In the genomic region with DNA sequence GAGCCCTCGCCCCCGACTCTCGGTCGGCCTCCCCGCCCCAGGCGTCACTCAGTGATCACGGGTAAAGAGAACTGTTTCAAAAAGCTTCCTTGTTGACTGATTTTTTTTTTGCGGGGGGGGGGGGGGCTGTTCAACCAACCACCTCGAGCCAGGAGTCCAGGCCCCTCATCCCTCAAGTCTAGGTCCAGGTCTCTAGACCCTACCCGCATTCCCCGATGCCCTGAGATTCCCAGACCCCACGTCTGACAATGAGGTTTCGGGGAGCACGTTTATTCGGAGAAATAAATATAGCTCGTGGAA, we compare ENCODE assay signal across 7 cellular contexts. TPM values are rescaled to one million over a fixed set of nuclear protein-coding genes. Genes with fewer than 3 reads are reported as not detected.
DNase-seq lines count a peak whose midpoint lies in the region; ATAC-seq and TF ChIP-seq lines count a peak whose summit lies in the region.
"Had no signal": no experiment of that assay in that cellular context is flagged by ENCODE, and none has a peak within 500 bp of the region (broad histone marks: within the 10 kb centered on the region; RNA-seq: fewer than 3 reads in every experiment).

No MANE protein-coding gene starts in this region.

- no peaks in the 10 kb centered on the region for H3K79me2 ChIP-seq in mammary epithelial cell (ENCODE audit: insufficient read depth, low read length)
- H3K79me2 ChIP-seq in neural progenitor cell (ENCODE audit: low read depth): no peaks in the 10 kb centered on the region

- no peak for ATAC-seq in HG03439 (IDR thresholded peaks at IDR 0.05; ENCODE audit: unreplicated experiment)

- no peaks in the 10 kb centered on the region for H4K20me1 ChIP-seq in mammary epithelial cell (ENCODE audit: insufficient read depth, low read length)
- peaks cover 10% of the 10 kb centered on the region for H4K20me1 ChIP-seq in neural progenitor cell (ENCODE audit: low read depth)

- H3K4me3 ChIP-seq in H7 (ENCODE audit: insufficient read depth, low read depth, low read length): peak overlapping the region; percentile 94
- H3K4me3 ChIP-seq in mammary epithelial cell (replicated peaks in 1 of 3; ENCODE audit: insufficient read depth in 1 of 3, low read depth in 2 of 3, low read length in 3 of 3): peak overlapping the region; percentile 33 to 82 (median 60)
- peak overlapping the region; percentile 67 for H3K4me3 ChIP-seq in neural progenitor cell

- H3K9me3 ChIP-seq in mammary epithelial cell (replicated peaks; ENCODE audit: insufficient read depth, low read length): no peaks in the 10 kb centered on the region
- no peaks in the 10 kb centered on the region for H3K9me3 ChIP-seq in neural progenitor cell (ENCODE audit: low read depth)

- peaks cover 38% of the 10 kb centered on the region for H3K4me1 Mint-ChIP-seq in neural progenitor cell

- TF ChIP-seq CTCF in mammary epithelial cell (conservative IDR thresholded peaks at IDR 0.05 in 1 of 2, IDR thresholded peaks at IDR 0.05 in 1 of 2; ENCODE audit: extremely low read depth in 1 of 2, insufficient read depth in 1 of 2, low read depth in 1 of 2, low read length in 2 of 2) (no peak), neural progenitor cell (IDR thresholded peaks at IDR 0.05) (no peak), GM10248 (IDR thresholded peaks at IDR 0.05; ENCODE audit: control extremely low read depth, extremely low read depth, low read depth, missing control alignments) (no peak)

- no peak overlapping the region for H3K27ac ChIP-seq in mammary epithelial cell (ENCODE audit: insufficient read depth, low read depth, low read length)
- H3K27ac ChIP-seq in neural progenitor cell: no peak overlapping the region

- peak overlapping the region; percentile 78 for H2AFZ ChIP-seq in mammary epithelial cell (ENCODE audit: low read depth, low read length)
- peak overlapping the region; percentile 93 for H2AFZ ChIP-seq in neural progenitor cell (replicated peaks)

- DNase-seq in H7 (no peak), mammary epithelial cell (no peak), neural progenitor cell (ENCODE audit: low spot score) (no peak), ACHN (no peak), GM10248 (ENCODE audit: extremely low spot score) (no peak)

- peaks cover 52% of the 10 kb centered on the region for H3F3A ChIP-seq in neural progenitor cell (ENCODE audit: low read depth)

- H3K9ac ChIP-seq in mammary epithelial cell (ENCODE audit: insufficient read depth, low read length): no peak overlapping the region
- no peak overlapping the region for H3K9ac ChIP-seq in neural progenitor cell

- H3K27me3 ChIP-seq in H7 (ENCODE audit: control insufficient read depth, insufficient read depth, low read length): peaks cover 28% of the 10 kb centered on the region
- H3K27me3 ChIP-seq in mammary epithelial cell (ENCODE audit: insufficient read depth, low read length): no peaks in the 10 kb centered on the region
- H3K27me3 ChIP-seq in neural progenitor cell: peaks cover 38% of the 10 kb centered on the region

- H3K4me2 ChIP-seq in mammary epithelial cell (ENCODE audit: insufficient read depth, low read depth, low read length) (peak overlapping the region; percentile 98), neural progenitor cell (peak overlapping the region; percentile 92)

- peaks cover 10% of the 10 kb centered on the region for H3K27me3 Mint-ChIP-seq in neural progenitor cell (ENCODE audit: insufficient read depth, low read depth)

- intact Hi-C loops in mammary epithelial cell (cut with micrococcal nuclease): no loop called here

- POLR2A ChIA-PET in GM10248 (lab: Yijun Ruan, JAX): interaction anchor here (0.6 kb wide), 1 partner anchor 197 kb away, joined by 5 read pairs; no protein-coding TSS in a partner anchor

- peaks cover 6% of the 10 kb centered on the region for H3K36me3 Mint-ChIP-seq in neural progenitor cell

- no TSS peak for BruUV-seq in mammary epithelial cell (replicated peaks; lab: Mats Ljungman, UMichigan)

- no peaks in the 10 kb centered on the region for H3K36me3 ChIP-seq in H7 (replicated peaks; ENCODE audit: control insufficient read depth, insufficient read depth, low read length)
- H3K36me3 ChIP-seq in mammary epithelial cell (ENCODE audit: insufficient read depth, low read length): no peaks in the 10 kb centered on the region
- no peaks in the 10 kb centered on the region for H3K36me3 ChIP-seq in neural progenitor cell

- no peaks in the 10 kb centered on the region for H3K9me3 Mint-ChIP-seq in neural progenitor cell

- H3K27ac Mint-ChIP-seq in neural progenitor cell: no peak overlapping the region

- CTCF ChIA-PET in mammary epithelial cell (lab: Charles Lee; ENCODE audit: low non-redundant PET) (no interaction called here), GM10248 (lab: Yijun Ruan, JAX) (interaction anchor here (0.7 to 1.4 kb wide), 3 partner anchors 37 to 58 kb away, joined by 3 to 4 read pairs (median 3); partner anchors contain the start of gene LIN7B)

- H3K4me1 ChIP-seq in mammary epithelial cell (ENCODE audit: insufficient read depth, low read length) (peaks cover 19% of the 10 kb centered on the region), neural progenitor cell (peaks cover 24% of the 10 kb centered on the region)

- dilution Hi-C loops in mammary epithelial cell (cut with HindIII; ENCODE audit: low sequenced_read_pairs): no loop called here

- in situ Hi-C loops in mammary epithelial cell (cut with MboI; ENCODE audit: low sequenced_read_pairs in 2 of 2): loop anchor here (10.0 kb wide), 2 partner anchors 54 to 56 kb away; no protein-coding TSS in a partner anchor
- in situ Hi-C loops in ACHN (cut with HindIII; ENCODE audit: low pct_ligation_motif_present, low pct_unique_long_range_greater_than_20kb, low sequenced_read_pairs): no loop called here

- WGBS in mammary epithelial cell (ENCODE audit: low coverage, missing lambda C conversion rate): 18% methylated on average over 7 of the region's 16 CpGs

- peak overlapping the region; percentile 96 for H3K4me3 Mint-ChIP-seq in neural progenitor cell

RNA-seq across cellular contexts. Expression of gene HRC, which starts 4.3 kb away (rescaled TPM):
- total RNA-seq in H7 (2014; rRNA removed; shearing (Covaris generic)): 0.45 and 0.81 TPM in 2 replicates
- total RNA-seq in mammary epithelial cell (not detected), neural progenitor cell (ENCODE audit: low replicate concordance) (0.31 TPM in 1 of 2 replicates, not detected in the other)
- not detected for polyA plus RNA-seq in mammary epithelial cell
- not detected for polyA minus RNA-seq in mammary epithelial cell
- total RNA-seq: renal cortical epithelial cell had no signal

RNA-seq across cellular contexts. Expression of gene TRPM4, which starts 6.7 kb away (rescaled TPM):
- total RNA-seq in H7 (2014; rRNA removed; shearing (Covaris generic)): 10.2 and 12.8 TPM in 2 replicates
- 10 to 100 TPM; 32.7 to 61.8 TPM for total RNA-seq in mammary epithelial cell
- 12.6 TPM for polyA plus RNA-seq in mammary epithelial cell
- 32.3 TPM for polyA minus RNA-seq in mammary epithelial cell
- total RNA-seq in neural progenitor cell (ENCODE audit: low replicate concordance): 3.1 and 11.2 TPM in 2 replicates

RNA-seq across cellular contexts. Expression of gene PPFIA3, which starts 31.6 kb away (rescaled TPM):
- 21.1 and 23.6 TPM in 2 replicates for total RNA-seq in H7 (2014; rRNA removed; shearing (Covaris generic))
- total RNA-seq in mammary epithelial cell (1 to 10 TPM; 1.0 to 5.4 TPM), neural progenitor cell (ENCODE audit: low replicate concordance) (1.8 and 12.0 TPM in 2 replicates)
- polyA plus RNA-seq in mammary epithelial cell: 2.4 TPM
- not detected for polyA minus RNA-seq in mammary epithelial cell

RNA-seq across cellular contexts. Expression of gene C19orf73, which starts 32.0 kb away (rescaled TPM):
- 1.4 and 3.2 TPM in 2 replicates for total RNA-seq in H7 (2014; rRNA removed; shearing (Covaris generic))
- 1 to 10 TPM in 1 of 2 donors, under 1 TPM in 1; 0.67 to 2.0 TPM for total RNA-seq in mammary epithelial cell
- polyA plus RNA-seq in mammary epithelial cell: 0.84 TPM
- not detected for polyA minus RNA-seq in mammary epithelial cell
- total RNA-seq in neural progenitor cell (ENCODE audit: low replicate concordance): 1.7 TPM in 1 of 2 replicates, not detected in the other

RNA-seq across cellular contexts. Expression of gene LIN7B, which starts 36.7 kb away (rescaled TPM):
- total RNA-seq in H7 (2014; rRNA removed; shearing (Covaris generic)): 2.2 and 4.1 TPM in 2 replicates
- total RNA-seq in mammary epithelial cell (1 to 10 TPM; 3.6 to 3.8 TPM), neural progenitor cell (ENCODE audit: low replicate concordance) (9.2 and 9.7 TPM in 2 replicates)
- 1.5 TPM for polyA plus RNA-seq in mammary epithelial cell
- polyA minus RNA-seq in mammary epithelial cell: not detected
